ENCODE assay signal across 18 cellular contexts in the genomic region with DNA sequence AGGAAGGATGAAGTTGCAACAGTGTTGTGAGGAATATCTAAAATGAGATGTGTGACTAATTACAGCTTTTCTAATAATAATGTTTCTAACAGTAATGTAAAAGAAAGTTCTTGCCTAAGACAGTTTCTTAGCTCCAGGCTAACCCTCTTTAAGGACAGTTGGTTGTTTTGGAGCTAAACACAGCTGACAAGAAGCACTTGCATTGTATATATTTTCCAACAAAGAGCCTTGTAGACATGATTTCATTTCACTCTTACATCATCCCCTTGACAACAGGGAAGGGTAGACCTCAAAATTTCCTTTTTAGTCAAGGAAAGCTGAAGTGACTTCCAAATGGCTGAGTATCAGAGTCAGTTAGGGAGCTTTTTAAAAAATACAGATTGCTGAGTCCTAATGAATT. TPM values are rescaled to one million over a fixed set of nuclear protein-coding genes. Genes with fewer than 3 reads are reported as not detected.
DNase-seq lines count a peak whose midpoint lies in the region; ATAC-seq and TF ChIP-seq lines count a peak whose summit lies in the region.
"Had no signal": no experiment of that assay in that cellular context is flagged by ENCODE, and none has a peak within 500 bp of the region (broad histone marks: within the 10 kb centered on the region; RNA-seq: fewer than 3 reads in every experiment).

No MANE protein-coding gene starts in this region.

- POLR2A ChIA-PET in CD8-positive, alpha-beta T cell (lab: Charles Lee), result interaction anchor here (1.0 to 1.1 kb wide), 2 partner anchors 18 to 84 kb away, joined by 3 to 5 read pairs; partner anchors contain the start of gene UBL7

- no peaks in the 10 kb centered on the region for H3K9me3 Mint-ChIP-seq in CD8-positive, alpha-beta T cell
- H3K9me3 Mint-ChIP-seq in effector memory CD8-positive, alpha-beta T cell, result no peaks in the 10 kb centered on the region
- no peaks in the 10 kb centered on the region for H3K9me3 Mint-ChIP-seq in mesothelial cell of epicardium
- H3K9me3 Mint-ChIP-seq in osteocyte (ENCODE audit: unreplicated experiment), result no peaks in the 10 kb centered on the region
- H3K9me3 Mint-ChIP-seq: stimulated activated memory B cell treated with anti-CD40 and anti-IgM and Interleukin-4, amounts not matched to agents 10 μg/mL and 1 μg/mL and 100 μg/mL, for 72 hours had no signal

- peak overlapping the region; percentile 69 to 88 (median 81); a peak in 20 of 22 replicates for H3K4me2 ChIP-seq in BLaER1 treated with 17β-estradiol and CSF1 and Interleukin-3, amounts not matched to agents 10 nM and 100 nM

- H3K4me3 ChIP-seq in BLaER1 treated with 17β-estradiol and CSF1 and Interleukin-3, amounts not matched to agents 10 nM and 100 nM, result no peak overlapping the region
- no peak overlapping the region for H3K4me3 ChIP-seq in CD8-positive, alpha-beta T cell (ENCODE audit: low read depth, low read length)
- H3K4me3 ChIP-seq: cardiac muscle cell, lung, psoas muscle, transverse colon had no signal

- H3K9me3 ChIP-seq in BLaER1 treated with 17β-estradiol and CSF1 and Interleukin-3, amounts not matched to agents 10 nM and 100 nM (replicated peaks in 1 of 11), result no peaks in the 10 kb centered on the region
- H3K9me3 ChIP-seq in CD8-positive, alpha-beta T cell (ENCODE audit: low read length), result no peaks in the 10 kb centered on the region
- H3K9me3 ChIP-seq in T-helper 17 cell (ENCODE audit: control insufficient read depth, low read length, poor library complexity, severe bottlenecking), result no peaks in the 10 kb centered on the region
- H3K9me3 ChIP-seq: psoas muscle, SK-N-SH, transverse colon had no signal

- CTCF ChIA-PET in CD8-positive, alpha-beta T cell (lab: Charles Lee), result interaction anchor here (0.9 to 1.7 kb wide), 8 partner anchors 26 to 223 kb away, joined by 3 to 7 read pairs (median 3); no protein-coding TSS in a partner anchor

- H3K36me3 ChIP-seq in BLaER1 treated with 17β-estradiol and CSF1 and Interleukin-3, amounts not matched to agents 10 nM and 100 nM, result peaks cover 0 to 42% (median 6%) of the 10 kb centered on the region in 11 experiments; a peak in 6 of 22 replicates
- H3K36me3 ChIP-seq in CD8-positive, alpha-beta T cell (ENCODE audit: insufficient read depth, low read length), result peaks cover 6% of the 10 kb centered on the region
- H3K36me3 ChIP-seq: transverse colon had no signal

- intact Hi-C loops in CD8-positive, alpha-beta T cell (cut with DNase I, micrococcal nuclease), result loop anchor here in 1 of 2 experiments (10.0 kb wide), 1 partner anchor 550 kb away; the partner anchor contains the start of genes PML and STOML1

- peaks cover 39 to 62% (median 52%) of the 10 kb centered on the region in 10 experiments for H3K4me1 ChIP-seq in BLaER1 treated with 17β-estradiol and CSF1 and Interleukin-3, amounts not matched to agents 10 nM and 100 nM
- H3K4me1 ChIP-seq in CD8-positive, alpha-beta T cell (ENCODE audit: insufficient read depth, low read length), result peaks cover 66% of the 10 kb centered on the region

- peaks cover 16 to 61% (median 25%) of the 10 kb centered on the region in 11 experiments for H3K27me3 ChIP-seq in BLaER1 treated with 17β-estradiol and CSF1 and Interleukin-3, amounts not matched to agents 10 nM and 100 nM
- H3K27me3 ChIP-seq in CD8-positive, alpha-beta T cell (ENCODE audit: insufficient read depth, low read length), result no peaks in the 10 kb centered on the region
- H3K27me3 ChIP-seq: cardiac muscle cell, transverse colon had no signal

- DNase-seq in CD8-positive, alpha-beta T cell, result no peak
- DNase-seq in T-helper 17 cell, result no peak
- no peak for DNase-seq in effector memory CD8-positive, alpha-beta T cell
- DNase-seq in NCI-H748 treated with DMSO at 0.1 percent for 48 hours (lab: John Stamatoyannopoulos, UW), result no peak
- DNase-seq in SKM-1 treated with dmso at 0.1 percent for 144 hours (lab: John Stamatoyannopoulos, UW; ENCODE audit: unreplicated experiment), result no peak
- DNase-seq in mesothelial cell of epicardium (ENCODE audit: low spot score in 2 of 2, unreplicated experiment in 2 of 2), result no peak
- no peak for DNase-seq in osteocyte (ENCODE audit: extremely low spot score, unreplicated experiment)
- DNase-seq: DMS153, GOT3, NCI-H1092, NCI-H526 treated with DMSO at 0.1 percent for 48 hours, psoas muscle, SK-N-SH, transverse colon had no signal

- peaks cover 54 to 87% (median 74%) of the 10 kb centered on the region in 11 experiments for H4K20me1 ChIP-seq in BLaER1 treated with 17β-estradiol and CSF1 and Interleukin-3, amounts not matched to agents 10 nM and 100 nM

- peaks cover 42% of the 10 kb centered on the region for H3K36me3 Mint-ChIP-seq in CD8-positive, alpha-beta T cell
- H3K36me3 Mint-ChIP-seq in T-helper 17 cell (ENCODE audit: low read depth) (peaks cover 2% of the 10 kb centered on the region), mesothelial cell of epicardium (peaks cover 10% of the 10 kb centered on the region), osteocyte (ENCODE audit: unreplicated experiment) (peaks cover 5% of the 10 kb centered on the region)
- peaks cover 38% of the 10 kb centered on the region for H3K36me3 Mint-ChIP-seq in effector memory CD8-positive, alpha-beta T cell (ENCODE audit: insufficient read depth)

- no peak for TF ChIP-seq CTCF in CD8-positive, alpha-beta T cell (IDR thresholded peaks at IDR 0.05)
- no peak for TF ChIP-seq CTCF in mesothelial cell of epicardium (IDR thresholded peaks at IDR 0.05; ENCODE audit: unreplicated experiment)
- TF ChIP-seq CTCF in osteocyte (IDR thresholded peaks at IDR 0.05), result no peak

- H3K27ac ChIP-seq in BLaER1 treated with 17β-estradiol and CSF1 and Interleukin-3, amounts not matched to agents 10 nM and 100 nM, result no peak overlapping the region
- no peak overlapping the region for H3K27ac ChIP-seq in CD8-positive, alpha-beta T cell (ENCODE audit: low read depth, low read length)

- no peak overlapping the region for H3K9ac ChIP-seq in BLaER1 treated with 17β-estradiol and CSF1 and Interleukin-3, amounts not matched to agents 10 nM and 100 nM
- H3K9ac ChIP-seq: SK-N-SH had no signal

- H3K27ac Mint-ChIP-seq in CD8-positive, alpha-beta T cell, result no peak overlapping the region
- H3K27ac Mint-ChIP-seq in T-helper 17 cell (peak overlapping the region; percentile 86), mesothelial cell of epicardium (no peak overlapping the region), osteocyte (ENCODE audit: unreplicated experiment) (no peak overlapping the region)
- H3K27ac Mint-ChIP-seq in effector memory CD8-positive, alpha-beta T cell, result peak overlapping the region in 1 of 2 donors; percentile 74

- H3K27me3 Mint-ChIP-seq in CD8-positive, alpha-beta T cell (ENCODE audit: low read depth), result no peaks in the 10 kb centered on the region
- no peaks in the 10 kb centered on the region for H3K27me3 Mint-ChIP-seq in T-helper 17 cell
- no peaks in the 10 kb centered on the region for H3K27me3 Mint-ChIP-seq in effector memory CD8-positive, alpha-beta T cell
- H3K27me3 Mint-ChIP-seq in mesothelial cell of epicardium (ENCODE audit: low read depth), result peaks cover 22% of the 10 kb centered on the region
- H3K27me3 Mint-ChIP-seq in osteocyte (ENCODE audit: unreplicated experiment), result peaks cover 17% of the 10 kb centered on the region
- H3K27me3 Mint-ChIP-seq: stimulated activated memory B cell treated with anti-CD40 and anti-IgM and Interleukin-4, amounts not matched to agents 10 μg/mL and 1 μg/mL and 100 μg/mL, for 72 hours had no signal

- peak overlapping the region; percentile 55 for H3K4me3 Mint-ChIP-seq in CD8-positive, alpha-beta T cell
- peak overlapping the region; percentile 56 for H3K4me3 Mint-ChIP-seq in T-helper 17 cell
- H3K4me3 Mint-ChIP-seq in effector memory CD8-positive, alpha-beta T cell, result peak overlapping the region; percentile 36 to 57
- H3K4me3 Mint-ChIP-seq in mesothelial cell of epicardium, result no peak overlapping the region
- H3K4me3 Mint-ChIP-seq in osteocyte (ENCODE audit: unreplicated experiment), result no peak overlapping the region

- no peak for ATAC-seq in CD8-positive, alpha-beta T cell
- ATAC-seq in T-helper 17 cell, result no peak
- ATAC-seq in effector memory CD8-positive, alpha-beta T cell (replicated peaks), result no peak
- ATAC-seq: stimulated activated memory B cell treated with anti-CD40 and anti-IgM and Interleukin-4, amounts not matched to agents 10 μg/mL and 1 μg/mL and 100 μg/mL, for 72 hours had no signal

- H3K4me1 Mint-ChIP-seq in CD8-positive, alpha-beta T cell (ENCODE audit: low read depth), result peaks cover 80% of the 10 kb centered on the region
- peaks cover 47% of the 10 kb centered on the region for H3K4me1 Mint-ChIP-seq in T-helper 17 cell
- H3K4me1 Mint-ChIP-seq in effector memory CD8-positive, alpha-beta T cell (ENCODE audit: low read depth in 2 of 2), result peaks cover 51 to 62% of the 10 kb centered on the region in 2 donors
- peaks cover 51% of the 10 kb centered on the region for H3K4me1 Mint-ChIP-seq in mesothelial cell of epicardium
- peaks cover 35% of the 10 kb centered on the region for H3K4me1 Mint-ChIP-seq in osteocyte (ENCODE audit: unreplicated experiment)

RNA-seq across cellular contexts. Expression of gene ARID3B, which starts 4.0 kb away (rescaled TPM):
- 10 to 100 TPM; 35.2 to 38.7 TPM for total RNA-seq in CD8-positive, alpha-beta T cell
- total RNA-seq in T-helper 17 cell, result 10 to 100 TPM; 37.4 to 42.6 TPM
- total RNA-seq in mesothelial cell of epicardium, result 18.0 to 22.1 TPM (median 19.6 TPM) in 3 replicates
- total RNA-seq in osteocyte, result 2.8 and 3.2 TPM in 2 replicates

Comparison
In these comparisons a context has a peak if more than half of its experiments do, and no peak if none do; other contexts are left out.
1. H3K4me3 Mint-ChIP-seq: peak in CD8-positive, alpha-beta T cell (single experiment), T-helper 17 cell (single experiment) and effector memory CD8-positive, alpha-beta T cell (2 of 2); none in mesothelial cell of epicardium (single experiment) and osteocyte (single experiment).